ENCODE assay signal across 9 cellular contexts in genomic region chr3:150635526-150635925, GRCh38. TPM values are rescaled to one million over a fixed set of nuclear protein-coding genes. Genes with fewer than 3 reads are reported as not detected.
DNase-seq lines count a peak whose midpoint lies in the region; ATAC-seq and TF ChIP-seq lines count a peak whose summit lies in the region.
"Had no signal": no experiment of that assay in that cellular context is flagged by ENCODE, and none has a peak within 500 bp of the region (broad histone marks: within the 10 kb centered on the region; RNA-seq: fewer than 3 reads in every experiment).

No MANE protein-coding gene starts in this region.

- TF ChIP-seq CTCF in DND-41 (IDR thresholded peaks at IDR 0.05; ENCODE audit: borderline replicate concordance, extremely low read depth, low read length, poor library complexity, severe bottlenecking) (no peak), Loucy (conservative IDR thresholded peaks at IDR 0.05; ENCODE audit: low read length) (no peak), endodermal cell (conservative IDR thresholded peaks at IDR 0.05) (no peak), gastrocnemius medialis (IDR thresholded peaks at IDR 0.05 in 4 of 5, conservative IDR thresholded peaks at IDR 0.05 in 1 of 5) (no peak)

- H3K9ac ChIP-seq in DND-41 (ENCODE audit: low read depth, low read length) (peak overlapping the region; percentile 30), Loucy (ENCODE audit: low read depth, low read length, poor library complexity, severe bottlenecking) (peak overlapping the region; percentile 24), endodermal cell (ENCODE audit: extremely low read depth, low read length, poor library complexity, severe bottlenecking) (no peak overlapping the region)

- 83 to 86% methylated on average over 1 of the region's 1 CpG for WGBS in endodermal cell (ENCODE audit: insufficient coverage in 1 of 2, insufficient read length in 1 of 2), 2 experiments

- peaks cover 5% of the 10 kb centered on the region for H3K36me3 Mint-ChIP-seq in endodermal cell (ENCODE audit: low read depth)

- H3K4me3 ChIP-seq in DND-41 (ENCODE audit: low read depth in 1 of 2, low read length in 2 of 2) = no peak overlapping the region
- peak overlapping the region; percentile 21 for H3K4me3 ChIP-seq in Loucy (ENCODE audit: low read length, poor library complexity, severe bottlenecking)
- no peak overlapping the region for H3K4me3 ChIP-seq in endodermal cell (ENCODE audit: low read length)
- no peak overlapping the region for H3K4me3 ChIP-seq in gastrocnemius medialis

- peak; percentile 24 for DNase-seq in DND-41
- no peak for DNase-seq in endodermal cell
- no peak for DNase-seq in NCI-H748 (lab: John Stamatoyannopoulos, UW; ENCODE audit: unreplicated experiment)
- DNase-seq in NCI-H524 treated with DMSO at 0.1 percent for 48 hours (lab: John Stamatoyannopoulos, UW) = no peak
- DNase-seq in gastrocnemius medialis = no peak
- no peak for DNase-seq in NCI-H226
- DNase-seq: NCI-H1436 treated with DMSO at 0.1 percent for 48 hours had no signal

- H3K27me3 ChIP-seq in DND-41 (ENCODE audit: insufficient read depth, low read length, poor library complexity) = no peaks in the 10 kb centered on the region
- no peaks in the 10 kb centered on the region for H3K27me3 ChIP-seq in Loucy (ENCODE audit: insufficient read depth, low read length, poor library complexity, severe bottlenecking)
- no peaks in the 10 kb centered on the region for H3K27me3 ChIP-seq in endodermal cell (ENCODE audit: control insufficient read depth, insufficient read depth, low read length, poor library complexity, severe bottlenecking)
- H3K27me3 ChIP-seq in gastrocnemius medialis = no peaks in the 10 kb centered on the region

- H3K9me2 ChIP-seq in Loucy (replicated peaks; ENCODE audit: low read depth, low read length) = no peaks in the 10 kb centered on the region

- H3F3A ChIP-seq in Loucy (ENCODE audit: low read depth) = no peaks in the 10 kb centered on the region

- H3K4me2 ChIP-seq in DND-41 (ENCODE audit: insufficient read depth, low read length) (peak overlapping the region; percentile 44), Loucy (ENCODE audit: low read depth, low read length, poor library complexity, severe bottlenecking) (peak overlapping the region; percentile 31)

- H3K9me3 ChIP-seq in DND-41 (ENCODE audit: insufficient read depth, low read length, severe bottlenecking) (no peaks in the 10 kb centered on the region), Loucy (ENCODE audit: insufficient read depth, low read depth, low read length) (no peaks in the 10 kb centered on the region), endodermal cell (ENCODE audit: control insufficient read depth, low read length) (no peaks in the 10 kb centered on the region), gastrocnemius medialis (no peaks in the 10 kb centered on the region)

- H3K4me1 ChIP-seq in DND-41 (ENCODE audit: insufficient read depth, low read length) = peaks cover 23% of the 10 kb centered on the region
- H3K4me1 ChIP-seq in Loucy (ENCODE audit: insufficient read depth, low read length, poor library complexity, severe bottlenecking) = peaks cover 13% of the 10 kb centered on the region
- H3K4me1 ChIP-seq in endodermal cell (ENCODE audit: control insufficient read depth, insufficient read depth, low read length) = peaks cover 17% of the 10 kb centered on the region
- no peaks in the 10 kb centered on the region for H3K4me1 ChIP-seq in gastrocnemius medialis

- H3K4me3 Mint-ChIP-seq in endodermal cell = no peak overlapping the region

- H3K4me1 Mint-ChIP-seq in endodermal cell = peaks cover 28% of the 10 kb centered on the region

- H3K36me3 ChIP-seq in DND-41 (ENCODE audit: insufficient read depth, low read length) = peaks cover 10% of the 10 kb centered on the region
- H3K36me3 ChIP-seq in Loucy (ENCODE audit: insufficient read depth, low read length) = peaks cover 10% of the 10 kb centered on the region; the same call in 1 of the 2 replicates
- H3K36me3 ChIP-seq in endodermal cell (ENCODE audit: control insufficient read depth, insufficient read depth, low read length) = peaks cover 11% of the 10 kb centered on the region
- peaks cover 0 to 3% of the 10 kb centered on the region in 2 donors for H3K36me3 ChIP-seq in gastrocnemius medialis

- peaks cover 5% of the 10 kb centered on the region for H3K9me3 Mint-ChIP-seq in endodermal cell

- ATAC-seq in DND-41 (ENCODE audit: insufficient read depth, low read depth) (peak; percentile 92), GM21515 (IDR thresholded peaks at IDR 0.05; ENCODE audit: unreplicated experiment) (peak; percentile 53), gastrocnemius medialis (no peak)

- H2AFZ ChIP-seq in DND-41 (ENCODE audit: low read depth, low read length) = peak overlapping the region; percentile 66
- peak overlapping the region; percentile 69 for H2AFZ ChIP-seq in Loucy (ENCODE audit: low read length)

- peak overlapping the region; percentile 3 for H3K27ac Mint-ChIP-seq in endodermal cell

- no peak for TF ChIP-seq POLR2A in gastrocnemius medialis (IDR thresholded peaks at IDR 0.05)

- intact Hi-C loops in gastrocnemius medialis (cut with DNase I; ENCODE audit: low total_unique reads) = no loop called here

- H3K79me2 ChIP-seq in DND-41 (ENCODE audit: insufficient read depth, low read length) = no peaks in the 10 kb centered on the region
- no peaks in the 10 kb centered on the region for H3K79me2 ChIP-seq in Loucy (ENCODE audit: insufficient read depth, low read length)

- no peaks in the 10 kb centered on the region for H4K20me1 ChIP-seq in DND-41 (ENCODE audit: insufficient read depth, low read length)
- H4K20me1 ChIP-seq in Loucy (ENCODE audit: insufficient read depth, low read length, poor library complexity, severe bottlenecking) = no peaks in the 10 kb centered on the region

- H3K27me3 Mint-ChIP-seq in endodermal cell (ENCODE audit: insufficient read depth) = no peaks in the 10 kb centered on the region

- in situ Hi-C loops in gastrocnemius medialis (cut with MboI; ENCODE audit: low sequenced_read_pairs in 4 of 4) = no loop called here

- H3K27ac ChIP-seq in DND-41 (ENCODE audit: low read length) (peak overlapping the region; percentile 84), endodermal cell (ENCODE audit: low read depth, low read length) (no peak overlapping the region), gastrocnemius medialis (no peak overlapping the region)

RNA-seq across cellular contexts. Expression of gene SELENOT, which starts 32.4 kb away (rescaled TPM):
- total RNA-seq in endodermal cell (10 to 100 TPM; 70.8 to 75.9 TPM), gastrocnemius medialis (10 to 100 TPM; 69.6 to 83.1 (median 76.2) TPM)
- polyA plus RNA-seq in endodermal cell (2013, experiment 1 of 2) = 101 TPM
- 96.7 TPM for polyA plus RNA-seq in endodermal cell (2013, experiment 2 of 2)

Comparison
In these comparisons a context has a peak if more than half of its experiments do, and no peak if none do; other contexts are left out.
1. ATAC-seq: peak in DND-41 (single experiment) and GM21515 (single experiment); none in gastrocnemius medialis (0 of 2).